13 cellular contexts compared by ENCODE assay signal in the genomic region with DNA sequence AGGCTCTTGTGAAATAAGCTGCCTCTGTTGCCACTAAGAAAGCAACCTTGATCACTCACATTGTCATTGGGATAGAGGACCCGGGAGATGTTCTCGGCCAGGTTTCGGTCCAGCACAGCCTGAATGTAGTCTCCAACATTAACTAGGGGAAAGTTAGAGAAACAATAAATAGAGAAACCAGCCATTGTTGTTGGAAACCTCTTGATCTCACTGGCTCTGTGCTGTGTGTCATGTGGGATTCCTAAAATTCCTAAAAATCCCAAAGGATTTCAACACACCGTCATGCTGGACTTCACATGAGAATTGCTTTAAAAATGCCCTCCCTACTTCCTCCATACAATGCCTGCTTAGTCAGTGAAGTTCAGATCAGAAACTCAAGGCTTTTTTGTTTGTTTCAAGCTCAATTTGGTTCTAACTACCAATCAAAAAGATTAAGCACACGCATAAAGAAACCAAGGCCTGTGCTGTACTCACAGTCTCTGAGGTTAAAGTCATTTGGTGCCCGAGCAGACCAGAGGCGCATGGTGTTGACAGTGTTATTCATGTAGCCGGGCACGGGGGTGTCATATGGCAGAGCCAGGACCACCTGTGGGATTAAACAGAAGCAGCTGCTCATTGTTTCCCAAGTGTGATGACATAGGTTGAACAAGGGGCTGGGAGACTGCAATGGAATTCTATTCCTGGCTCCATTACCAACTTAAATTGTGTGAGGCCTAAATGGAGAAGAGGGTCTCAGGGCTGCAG. TPM values are rescaled to one million over a fixed set of nuclear protein-coding genes. Genes with fewer than 3 reads are reported as not detected.
DNase-seq lines count a peak whose midpoint lies in the region; ATAC-seq, FAIRE-seq and TF ChIP-seq lines count a peak whose summit lies in the region.
"Had no signal": no experiment of that assay in that cellular context is flagged by ENCODE, and none has a peak within 500 bp of the region (broad histone marks: within the 10 kb centered on the region; RNA-seq: fewer than 3 reads in every experiment).

No MANE protein-coding gene starts in this region.

- 73% methylated on average over 9 of the region's 9 CpGs for WGBS in liver
- 78 to 82% methylated on average over 9 of the region's 9 CpGs for WGBS in lower leg skin, 2 donors

- FAIRE-seq in HTR-8/SVneo (lab: Jason Lieb, UNC) = no peak

- peak; percentile 81 for DNase-seq in AG08395 (ENCODE audit: low spot score)
- DNase-seq in HTR-8/SVneo (ENCODE audit: insufficient read length, low spot score) = peak; percentile 36
- peak; percentile 73 for DNase-seq in astrocyte of the spinal cord (ENCODE audit: low read depth, low spot score)
- DNase-seq in omental fat pad (ENCODE audit: low spot score) = no peak
- DNase-seq in stimulated activated naive CD4-positive, alpha-beta T cell (lab: John Stamatoyannopoulos, UW) = no peak
- no peak for DNase-seq in lower leg skin (ENCODE audit: low spot score in 2 of 2)
- DNase-seq in OCI-M1 (lab: John Stamatoyannopoulos, UW) = no peak
- DNase-seq: Right ventricle myocardium superior had no signal

- H3K4me3 ChIP-seq in astrocyte of the spinal cord (ENCODE audit: low read depth, low read length) (no peak overlapping the region), liver (ENCODE audit: low read depth in 1 of 3, low read length in 3 of 3) (no peak overlapping the region), lower leg skin (ENCODE audit: low read depth, poor library complexity, severe bottlenecking) (no peak overlapping the region)
- H3K4me3 ChIP-seq: coronary artery had no signal

- H3K4me1 ChIP-seq in liver (ENCODE audit: control insufficient read depth in 4 of 4, insufficient read depth in 4 of 4, low read length in 3 of 4) = peaks cover 6 to 17% (median 10%) of the 10 kb centered on the region in 4 donors

- peaks cover 6 to 78% (median 48%) of the 10 kb centered on the region in 4 donors for H3K36me3 ChIP-seq in liver (ENCODE audit: control insufficient read depth in 4 of 4, insufficient read depth in 3 of 4, low read depth in 1 of 4, low read length in 3 of 4)

- no peaks in the 10 kb centered on the region for H3K27me3 ChIP-seq in liver (ENCODE audit: control insufficient read depth in 4 of 4, insufficient read depth in 4 of 4, low read length in 3 of 4)

- H3K9me3 ChIP-seq in liver (ENCODE audit: control insufficient read depth in 4 of 4, low read length in 3 of 4) = no peaks in the 10 kb centered on the region

- ATAC-seq in omental fat pad (ENCODE audit: low FRiP score) = no peak

- H3K27ac ChIP-seq in liver (ENCODE audit: low read depth in 1 of 2, low read length in 2 of 2) = no peak overlapping the region
- H3K27ac ChIP-seq: coronary artery, KMS-11 had no signal

- intact Hi-C loops in lower leg skin (cut with DNase I; ENCODE audit: low total_unique reads) = no loop called here

- no peak for TF ChIP-seq POLR2A in lower leg skin (IDR thresholded peaks at IDR 0.05)

- TF ChIP-seq RAD21 in liver (IDR thresholded peaks at IDR 0.05) = no peak

- in situ Hi-C loops in astrocyte of the spinal cord (cut with HindIII; ENCODE audit: low sequenced_read_pairs) = no loop called here

- H3K9ac ChIP-seq in liver (ENCODE audit: low read depth in 1 of 2, low read length in 2 of 2) = no peak overlapping the region
- H3K9ac ChIP-seq: KMS-11 had no signal

- TF ChIP-seq CTCF in astrocyte of the spinal cord (IDR thresholded peaks at IDR 0.05; ENCODE audit: low read depth, low read length) (no peak), liver (IDR thresholded peaks at IDR 0.05; ENCODE audit: low read depth, low read length, missing input control) (no peak), omental fat pad (IDR thresholded peaks at IDR 0.05) (no peak), lower leg skin (IDR thresholded peaks at IDR 0.05) (no peak)

TF ChIP-seq in liver, 16 proteins besides CTCF, POLR2A, EP300 and RAD21:
- no peak for TF ChIP-seq YY1 (IDR thresholded peaks at IDR 0.05)
- no peak for TF ChIP-seq SP1 (IDR thresholded peaks at IDR 0.05)
- no peak for TF ChIP-seq FOXA1 (IDR thresholded peaks at IDR 0.05)
- TF ChIP-seq, protein P1, sequence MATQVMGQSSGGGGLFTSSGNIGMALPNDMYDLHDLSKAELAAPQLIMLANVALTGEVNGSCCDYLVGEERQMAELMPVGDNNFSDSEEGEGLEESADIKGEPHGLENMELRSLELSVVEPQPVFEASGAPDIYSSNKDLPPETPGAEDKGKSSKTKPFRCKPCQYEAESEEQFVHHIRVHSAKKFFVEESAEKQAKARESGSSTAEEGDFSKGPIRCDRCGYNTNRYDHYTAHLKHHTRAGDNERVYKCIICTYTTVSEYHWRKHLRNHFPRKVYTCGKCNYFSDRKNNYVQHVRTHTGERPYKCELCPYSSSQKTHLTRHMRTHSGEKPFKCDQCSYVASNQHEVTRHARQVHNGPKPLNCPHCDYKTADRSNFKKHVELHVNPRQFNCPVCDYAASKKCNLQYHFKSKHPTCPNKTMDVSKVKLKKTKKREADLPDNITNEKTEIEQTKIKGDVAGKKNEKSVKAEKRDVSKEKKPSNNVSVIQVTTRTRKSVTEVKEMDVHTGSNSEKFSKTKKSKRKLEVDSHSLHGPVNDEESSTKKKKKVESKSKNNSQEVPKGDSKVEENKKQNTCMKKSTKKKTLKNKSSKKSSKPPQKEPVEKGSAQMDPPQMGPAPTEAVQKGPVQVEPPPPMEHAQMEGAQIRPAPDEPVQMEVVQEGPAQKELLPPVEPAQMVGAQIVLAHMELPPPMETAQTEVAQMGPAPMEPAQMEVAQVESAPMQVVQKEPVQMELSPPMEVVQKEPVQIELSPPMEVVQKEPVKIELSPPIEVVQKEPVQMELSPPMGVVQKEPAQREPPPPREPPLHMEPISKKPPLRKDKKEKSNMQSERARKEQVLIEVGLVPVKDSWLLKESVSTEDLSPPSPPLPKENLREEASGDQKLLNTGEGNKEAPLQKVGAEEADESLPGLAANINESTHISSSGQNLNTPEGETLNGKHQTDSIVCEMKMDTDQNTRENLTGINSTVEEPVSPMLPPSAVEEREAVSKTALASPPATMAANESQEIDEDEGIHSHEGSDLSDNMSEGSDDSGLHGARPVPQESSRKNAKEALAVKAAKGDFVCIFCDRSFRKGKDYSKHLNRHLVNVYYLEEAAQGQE (IDR thresholded peaks at IDR 0.05) = peak; percentile 48
- peak; percentile 10 for TF ChIP-seq HNF4A (conservative IDR thresholded peaks at IDR 0.05)
- no peak for TF ChIP-seq JUND (IDR thresholded peaks at IDR 0.05)
- TF ChIP-seq RXRA (IDR thresholded peaks at IDR 0.05) = peak in 1 of 2 donors; percentile 5
TF ChIP-seq in liver: peak in this region for 3.

RNA-seq across cellular contexts. Expression of a gene that starts 23.6 kb away (rescaled TPM):
- 100 to 1,000 TPM; 102 to 109 TPM for total RNA-seq in liver
- polyA plus RNA-seq in liver = 10 to 100 TPM; 53.0 to 70.9 TPM
- 100 to 1,000 TPM in 3 of 4 donors, 10 to 100 TPM in 1; 91.0 to 177 (median 117) TPM for total RNA-seq in omental fat pad
- 10 to 100 TPM; 37.0 to 59.1 (median 51.6) TPM for total RNA-seq in lower leg skin

RNA-seq across cellular contexts. Expression of a gene that starts 48.8 kb away (rescaled TPM):
- total RNA-seq in liver = under 1 TPM in 1 of 2 donors, not detected in 1; 0.09 TPM
- under 1 TPM in 1 of 2 donors, not detected in 1; 0.58 TPM for polyA plus RNA-seq in liver
- total RNA-seq in omental fat pad = 1 to 10 TPM in 1 of 4 donors, not detected in 3; 2.5 TPM
- 10 to 100 TPM; 20.9 to 77.3 (median 36.2) TPM for total RNA-seq in lower leg skin
- total RNA-seq: activated CD8-positive, alpha-beta memory T cell treated with anti-CD3 and anti-CD28 coated beads for 36 hours; lung microvascular endothelial cell; Right ventricle myocardium superior had no signal

Comparison
In these comparisons a context has a peak if more than half of its experiments do, and no peak if none do; other contexts are left out.
1. DNase-seq: peak in AG08395 (single experiment), HTR-8/SVneo (single experiment) and astrocyte of the spinal cord (single experiment); none in omental fat pad (single experiment), stimulated activated naive CD4-positive, alpha-beta T cell (0 of 6), lower leg skin (0 of 2) and OCI-M1 (single experiment).
2. RNA of a gene that starts 48.8 kb away (total RNA-seq): 20.9 to 77.3 TPM in lower leg skin; 2.5 TPM in omental fat pad and 0.09 TPM in liver; every median in the first group is over 4 times any median in the second.